8 cellular contexts compared by ENCODE assay signal in the genomic region with DNA sequence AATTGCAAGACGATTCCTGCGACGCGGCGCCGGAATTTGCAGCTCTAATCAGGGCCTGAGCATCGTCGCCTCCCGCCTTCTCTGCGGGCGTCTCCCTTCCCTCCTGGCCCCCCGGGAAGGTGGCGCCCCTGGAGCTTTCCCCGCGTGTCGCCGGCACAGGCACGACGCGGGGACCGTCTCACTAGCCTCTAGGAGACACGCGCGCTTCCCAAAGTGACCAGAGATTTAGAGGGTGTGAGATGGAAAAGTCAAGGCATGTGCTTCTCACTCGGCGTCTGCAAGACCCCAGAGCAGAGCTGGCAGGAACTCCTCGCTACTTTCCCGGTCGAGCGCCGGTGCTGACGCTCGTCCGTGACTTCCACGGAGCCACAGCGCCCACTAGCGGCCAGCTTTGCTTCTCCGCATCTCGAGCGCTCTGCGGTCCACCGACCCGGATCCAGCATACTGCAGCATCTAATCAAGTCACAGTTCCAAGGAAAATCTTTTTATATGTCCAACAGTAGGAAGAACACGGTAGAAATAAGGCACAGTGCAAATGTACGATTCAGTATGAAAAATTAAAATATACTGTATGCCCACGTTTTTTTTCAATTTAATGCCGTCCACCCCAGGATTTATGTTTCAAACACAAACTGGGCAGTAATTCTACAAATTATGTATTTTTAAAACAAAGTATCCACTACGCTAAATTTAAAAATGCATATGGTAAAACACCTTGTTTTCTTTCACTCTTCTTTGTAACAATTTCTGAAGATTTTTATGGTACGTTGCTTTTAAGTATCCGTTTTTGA. TPM values are rescaled to one million over a fixed set of nuclear protein-coding genes. Genes with fewer than 3 reads are reported as not detected.
A peak's percentile ranks its signal among the peaks of the same experiment; 100 is the strongest.
DNase-seq lines count a peak whose midpoint lies in the region; ATAC-seq and TF ChIP-seq lines count a peak whose summit lies in the region.

No MANE protein-coding gene starts in this region.

- no peaks in the 10 kb centered on the region for H3K79me2 ChIP-seq in MM.1S (ENCODE audit: low read length)
- H3K79me2 ChIP-seq in parathyroid adenoma = no peaks in the 10 kb centered on the region

- H3K4me1 ChIP-seq in MM.1S (ENCODE audit: low read length) (peaks cover 10% of the 10 kb centered on the region; the same call in 1 of the 2 replicates), parathyroid adenoma (no peaks in the 10 kb centered on the region), tibial artery (peaks cover 0 to 19% (median 13%) of the 10 kb centered on the region in 4 donors)

- peak overlapping the region; percentile 81 for H2AFZ ChIP-seq in MM.1S (ENCODE audit: low read length)
- peak overlapping the region; percentile 83 for H2AFZ ChIP-seq in parathyroid adenoma

- H3F3A ChIP-seq in MM.1S (ENCODE audit: insufficient read depth, low read length) = peaks cover 32% of the 10 kb centered on the region

- peaks cover 19% of the 10 kb centered on the region for H3K27me3 ChIP-seq in H7 (ENCODE audit: control insufficient read depth, insufficient read depth, low read length)
- 0 out of 2 replicates have a peak, but pooled peaks cover 5% of the 10 kb centered on the region for H3K27me3 ChIP-seq in MM.1S (replicated peaks; ENCODE audit: insufficient read depth, low read length)
- no peaks in the 10 kb centered on the region for H3K27me3 ChIP-seq in parathyroid adenoma (ENCODE audit: control insufficient read depth, insufficient read depth, low read length)
- no peaks in the 10 kb centered on the region for H3K27me3 ChIP-seq in tibial artery

- peak; percentile 88 for DNase-seq in G401 (ENCODE audit: low spot score)
- peak; percentile 88 for DNase-seq in H7
- DNase-seq in MM.1S = peak; percentile 88
- peak; percentile 75 for DNase-seq in SKM-1 (lab: John Stamatoyannopoulos, UW; ENCODE audit: unreplicated experiment)
- peak; percentile 80 for DNase-seq in activated naive CD8-positive, alpha-beta T cell treated with anti-CD3 and anti-CD28 coated beads for 36 hours
- DNase-seq in Right ventricle myocardium inferior (ENCODE audit: missing footprints) = peak; percentile 95
- DNase-seq in tibial artery = peak; percentile 85 to 88

- in situ Hi-C loops in G401 (cut with HindIII; ENCODE audit: low sequenced_read_pairs) = no loop called here

- peak overlapping the region; percentile 81 for H3K4me3 Mint-ChIP-seq in activated naive CD8-positive, alpha-beta T cell treated with anti-CD3 and anti-CD28 coated beads for 36 hours

- no peaks in the 10 kb centered on the region for H3K36me3 ChIP-seq in H7 (replicated peaks; ENCODE audit: control insufficient read depth, insufficient read depth, low read length)
- no peaks in the 10 kb centered on the region for H3K36me3 ChIP-seq in MM.1S (replicated peaks; ENCODE audit: insufficient read depth, low read length)
- no peaks in the 10 kb centered on the region for H3K36me3 ChIP-seq in parathyroid adenoma (ENCODE audit: control insufficient read depth, insufficient read depth, low read length)
- peaks cover 0 to 13% (median 8%) of the 10 kb centered on the region in 3 donors for H3K36me3 ChIP-seq in tibial artery

- peaks cover 38% of the 10 kb centered on the region for H3K27me3 Mint-ChIP-seq in activated naive CD8-positive, alpha-beta T cell treated with anti-CD3 and anti-CD28 coated beads for 36 hours

- H3K4me2 ChIP-seq in MM.1S (ENCODE audit: low read depth, low read length) = peak overlapping the region; percentile 100
- peak overlapping the region; percentile 96 for H3K4me2 ChIP-seq in parathyroid adenoma (ENCODE audit: low read length)

- H3K27ac ChIP-seq in MM.1S (ENCODE audit: low read length) (peak overlapping the region; percentile 23; the same call in 1 of the 2 replicates), parathyroid adenoma (peak overlapping the region; percentile 49), tibial artery (peak overlapping the region; percentile 33 to 80)

- no peaks in the 10 kb centered on the region for H3K9me3 Mint-ChIP-seq in activated naive CD8-positive, alpha-beta T cell treated with anti-CD3 and anti-CD28 coated beads for 36 hours

- H4K20me1 ChIP-seq in MM.1S (ENCODE audit: insufficient read depth, low read length) = no peaks in the 10 kb centered on the region; the same call in 1 of the 2 replicates

- peaks cover 18% of the 10 kb centered on the region for H3K4me1 Mint-ChIP-seq in activated naive CD8-positive, alpha-beta T cell treated with anti-CD3 and anti-CD28 coated beads for 36 hours

- intact Hi-C loops in Right ventricle myocardium inferior (cut with DNase I) = loop anchor here (2.0 to 10.0 kb wide), 6 partner anchors 84 to 1964 kb away; no protein-coding TSS in a partner anchor
- intact Hi-C loops in tibial artery (cut with DNase I; ENCODE audit: low total_unique reads) = loop anchor here (5.0 to 10.0 kb wide), 3 partner anchors 588 to 1962 kb away; no protein-coding TSS in a partner anchor

- H3K9me2 ChIP-seq in MM.1S (replicated peaks; ENCODE audit: insufficient read depth, low read length) = no peaks in the 10 kb centered on the region

- peaks cover 7% of the 10 kb centered on the region for H3K36me3 Mint-ChIP-seq in activated naive CD8-positive, alpha-beta T cell treated with anti-CD3 and anti-CD28 coated beads for 36 hours

- ATAC-seq in Right ventricle myocardium inferior = peak; percentile 79

- TF ChIP-seq CTCF in MM.1S (IDR thresholded peaks at IDR 0.05; ENCODE audit: low read length) = peak; percentile 93
- peak; percentile 89 for TF ChIP-seq CTCF in parathyroid adenoma (IDR thresholded peaks at IDR 0.05)
- peak; percentile 89 to 96 for TF ChIP-seq CTCF in tibial artery (IDR thresholded peaks at IDR 0.05)

- no peak overlapping the region for H3K27ac Mint-ChIP-seq in activated naive CD8-positive, alpha-beta T cell treated with anti-CD3 and anti-CD28 coated beads for 36 hours

- H3K9me3 ChIP-seq in MM.1S (replicated peaks; ENCODE audit: insufficient read depth, low read length) = no peaks in the 10 kb centered on the region
- no peaks in the 10 kb centered on the region for H3K9me3 ChIP-seq in parathyroid adenoma (ENCODE audit: control insufficient read depth, low read length)
- H3K9me3 ChIP-seq in tibial artery = no peaks in the 10 kb centered on the region

- H3K4me3 ChIP-seq in H7 (ENCODE audit: insufficient read depth, low read depth, low read length) = peak overlapping the region; percentile 66
- peak overlapping the region; percentile 75 for H3K4me3 ChIP-seq in MM.1S (ENCODE audit: low read length)
- peak overlapping the region; percentile 71 for H3K4me3 ChIP-seq in parathyroid adenoma (ENCODE audit: low read depth, low read length)
- H3K4me3 ChIP-seq in tibial artery = peak overlapping the region; percentile 63 to 86

- H3K9ac ChIP-seq in MM.1S (ENCODE audit: low read length) (peak overlapping the region; percentile 22; the same call in 1 of the 2 replicates), parathyroid adenoma (no peak overlapping the region)

RNA-seq across cellular contexts. Expression of gene EFNB2, which starts 1.0 kb away (rescaled TPM):
- total RNA-seq in G401 (2014; rRNA removed; shearing (Covaris generic)) = 0.74 and 2.7 TPM in 2 replicates
- total RNA-seq in H7 (2014; rRNA removed; shearing (Covaris generic)) = 14.7 and 17.1 TPM in 2 replicates
- total RNA-seq in activated naive CD8-positive, alpha-beta T cell treated with anti-CD3 and anti-CD28 coated beads for 36 hours = under 1 TPM; 0.06 to 0.08 TPM
- 9.6 TPM for total RNA-seq in Right ventricle myocardium inferior

RNA-seq across cellular contexts. Expression of gene ARGLU1, which starts 31.5 kb away (rescaled TPM):
- 38.3 and 83.7 TPM in 2 replicates for total RNA-seq in G401 (2014; rRNA removed; shearing (Covaris generic))
- total RNA-seq in H7 (2014; rRNA removed; shearing (Covaris generic)) = 45.9 and 89.9 TPM in 2 replicates
- total RNA-seq in activated naive CD8-positive, alpha-beta T cell treated with anti-CD3 and anti-CD28 coated beads for 36 hours = 10 to 100 TPM; 65.3 to 72.7 TPM
- 26.0 TPM for total RNA-seq in Right ventricle myocardium inferior

Comparison
In these comparisons a context has a peak if more than half of its experiments do, and no peak if none do; other contexts are left out.
1. Peak in every context shown above with its lines: DNase-seq, ATAC-seq, H3K4me3 ChIP-seq and H3K27ac ChIP-seq.